ENCODE assay signal across 19 cellular contexts in the genomic region with DNA sequence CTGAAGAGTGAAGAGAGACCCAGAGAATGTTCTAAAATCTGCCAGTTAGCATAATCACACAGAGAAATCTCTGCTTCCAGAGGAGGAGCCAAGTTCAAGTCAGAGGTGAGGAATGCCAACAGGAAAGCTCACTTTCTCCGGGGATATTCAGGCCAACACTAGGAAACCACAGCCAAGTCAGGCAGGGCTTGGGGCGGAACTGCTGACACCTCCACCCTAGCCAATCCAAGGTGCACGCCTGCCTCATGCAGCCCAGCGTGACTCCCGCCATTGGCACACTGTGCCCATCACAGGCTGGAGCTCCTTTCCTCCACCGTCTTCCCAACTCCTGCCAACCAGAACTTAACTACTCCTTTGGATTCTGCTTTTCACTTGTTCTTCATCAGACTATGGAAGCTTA.
DNase-seq lines count a peak whose midpoint lies in the region; ATAC-seq, FAIRE-seq and TF ChIP-seq lines count a peak whose summit lies in the region.
"Had no signal": no experiment of that assay in that cellular context is flagged by ENCODE, and none has a peak within 500 bp of the region (broad histone marks: within the 10 kb centered on the region; RNA-seq: fewer than 3 reads in every experiment).

No MANE protein-coding gene starts in this region.

- DNase-seq in AG20443 (ENCODE audit: low spot score) (peak; percentile 27), MG63 (peak; percentile 75), fibroblast of the aortic adventitia (ENCODE audit: low read depth) (peak; percentile 17), urothelium cell line (ENCODE audit: low spot score) (peak; percentile 40), hypothalamus (lab: John Stamatoyannopoulos, UW) (no peak)
- no peak for DNase-seq in stimulated activated CD4-positive, alpha-beta T cell treated with anti-CD3 and anti-CD28 coated beads, Interleukin-4, amount 100 ng/mL, for 1 hour
- DNase-seq: CD8-positive, alpha-beta T cell; COR-L47; DMS153; DMS79 treated with DMSO at 0.1 percent for 48 hours; GDM1; HCEC 1CT; HFFc6 had no signal

- no peak for TF ChIP-seq CTCF in fibroblast of the aortic adventitia (IDR thresholded peaks at IDR 0.05; ENCODE audit: insufficient read depth, low read length)

- no peaks in the 10 kb centered on the region for H3K9me3 ChIP-seq in MG63

- H3K27me3 ChIP-seq in MG63 = no peaks in the 10 kb centered on the region

- H3K4me3 ChIP-seq in MG63 (no peak overlapping the region), fibroblast of the aortic adventitia (ENCODE audit: low read depth, low read length) (no peak overlapping the region)
- H3K4me3 ChIP-seq: K562 had no signal

- FAIRE-seq in urothelium cell line (lab: Jason Lieb, UNC) = no peak
- FAIRE-seq: A204.1, D721Med, GM12892, GM19239, K562 had no signal

- ATAC-seq in GM18519 (IDR thresholded peaks at IDR 0.05; ENCODE audit: low FRiP score, unreplicated experiment) = no peak
- ATAC-seq: CD8-positive, alpha-beta T cell; K562 had no signal

- no peaks in the 10 kb centered on the region for H3K36me3 ChIP-seq in MG63

Comparison
In these comparisons a context has a peak if more than half of its experiments do, and no peak if none do; other contexts are left out.
1. DNase-seq: peak in AG20443 (single experiment), MG63 (single experiment), fibroblast of the aortic adventitia (single experiment) and urothelium cell line (single experiment); none in hypothalamus (0 of 51) and stimulated activated CD4-positive, alpha-beta T cell treated with anti-CD3 and anti-CD28 coated beads, Interleukin-4, amount 100 ng/mL, for 1 hour (single experiment).